ENCODE assay signal across 8 cellular contexts in genomic region chr19:58468216-58468839, GRCh38. TPM values are rescaled to one million over a fixed set of nuclear protein-coding genes. Genes with fewer than 3 reads are reported as not detected.
A peak's percentile ranks its signal among the peaks of the same experiment; 100 is the strongest.
DNase-seq lines count a peak whose midpoint lies in the region; ATAC-seq, FAIRE-seq and TF ChIP-seq lines count a peak whose summit lies in the region.

No MANE protein-coding gene starts in this region.

- DNase-seq in AML-193 (lab: John Stamatoyannopoulos, UW): peak; percentile 3 to 6
- DNase-seq in GM23338 (ENCODE audit: low spot score): no peak
- no peak for DNase-seq in activated CD4-positive, alpha-beta memory T cell treated with anti-CD3 and anti-CD28 coated beads, Interleukin-2, amount 10 ng/mL, durations not matched to agents 7 days and 5 days
- DNase-seq in HepG2 (ENCODE audit: low spot score): no peak
- DNase-seq in HCEC 1CT: no peak
- DNase-seq in effector memory CD4-positive, alpha-beta T cell: no peak

- peaks cover 4% of the 10 kb centered on the region for H3F3A ChIP-seq in GM23338 (replicated peaks; ENCODE audit: low read depth)

- H3K4me1 ChIP-seq in GM23338 (ENCODE audit: insufficient read depth) (peaks cover 4% of the 10 kb centered on the region), HepG2 (ENCODE audit: insufficient read depth, low read length) (peaks cover 24% of the 10 kb centered on the region)
- H3K4me1 ChIP-seq in effector memory CD4-positive, alpha-beta T cell (ENCODE audit: control insufficient read depth, insufficient read depth, low read length, poor library complexity, severe bottlenecking): peaks cover 15% of the 10 kb centered on the region

- WGBS in HepG2 (ENCODE audit: low lambda C conversion rate): 40% methylated on average over 5 of the region's 5 CpGs

- no peaks in the 10 kb centered on the region for H4K20me1 ChIP-seq in GM23338 (replicated peaks; ENCODE audit: insufficient read depth)
- no peaks in the 10 kb centered on the region for H4K20me1 ChIP-seq in HepG2 (ENCODE audit: insufficient read depth, low read length)

- no peaks in the 10 kb centered on the region for H3K79me2 ChIP-seq in GM23338 (replicated peaks; ENCODE audit: insufficient read depth)
- peaks cover 6% of the 10 kb centered on the region for H3K79me2 ChIP-seq in HepG2 (ENCODE audit: insufficient read depth, low read length)

- POLR2A ChIA-PET in activated CD4-positive, alpha-beta memory T cell treated with anti-CD3 and anti-CD28 coated beads, Interleukin-2, amount 10 ng/mL, durations not matched to agents 7 days and 5 days (lab: Charles Lee): interaction anchor here (0.9 kb wide), 1 partner anchor 8 kb away, joined by 3 read pairs; the partner anchor contains the start of gene ZNF446
- POLR2A ChIA-PET in HepG2 (lab: Yijun Ruan, JAX): no interaction called here

- H3K9me3 ChIP-seq in HepG2 (ENCODE audit: low read length): no peaks in the 10 kb centered on the region
- H3K9me3 ChIP-seq in effector memory CD4-positive, alpha-beta T cell (ENCODE audit: control insufficient read depth, low read length): no peaks in the 10 kb centered on the region

- peaks cover 15% of the 10 kb centered on the region for H3K36me3 Mint-ChIP-seq in GM23338 (ENCODE audit: low read depth)
- peaks cover 23% of the 10 kb centered on the region for H3K36me3 Mint-ChIP-seq in activated CD4-positive, alpha-beta memory T cell treated with anti-CD3 and anti-CD28 coated beads, Interleukin-2, amount 10 ng/mL, durations not matched to agents 7 days and 5 days (ENCODE audit: low read depth)

- intact Hi-C loops in HepG2 (cut with micrococcal nuclease; ENCODE audit: unreplicated experiment): loop anchor here (5.0 kb wide), 2 partner anchors 61 to 141 kb away; partner anchors contain the start of genes ZNF584 and ZSCAN22

- H3K4me2 ChIP-seq in GM23338 (no peak overlapping the region), HepG2 (ENCODE audit: low read depth, low read length) (peak overlapping the region; percentile 78)

- H3K9ac ChIP-seq in HepG2 (ENCODE audit: insufficient read depth, low read depth, low read length): peak overlapping the region; percentile 57; the same call in 1 of the 2 replicates

- CTCF ChIA-PET in activated CD4-positive, alpha-beta memory T cell treated with anti-CD3 and anti-CD28 coated beads, Interleukin-2, amount 10 ng/mL, durations not matched to agents 7 days and 5 days (lab: Charles Lee): no interaction called here
- CTCF ChIA-PET in HepG2 (lab: Yijun Ruan, JAX; ENCODE audit: low intra/inter-chr PET ratio, low total read pairs): no interaction called here

- peak overlapping the region; percentile 71 for H3K4me3 Mint-ChIP-seq in GM23338
- peak overlapping the region; percentile 80 for H3K4me3 Mint-ChIP-seq in activated CD4-positive, alpha-beta memory T cell treated with anti-CD3 and anti-CD28 coated beads, Interleukin-2, amount 10 ng/mL, durations not matched to agents 7 days and 5 days

- no peak overlapping the region for H3K27ac ChIP-seq in GM23338 (ENCODE audit: low read depth)
- H3K27ac ChIP-seq in HepG2 (ENCODE audit: extremely low read length, insufficient read depth, low read length): no peak overlapping the region
- H3K27ac ChIP-seq in effector memory CD4-positive, alpha-beta T cell (ENCODE audit: insufficient read depth, low read length, poor library complexity, severe bottlenecking): no peak overlapping the region

- H3K27me3 ChIP-seq in GM23338 (ENCODE audit: insufficient read depth) (peaks cover 11% of the 10 kb centered on the region), HepG2 (ENCODE audit: control insufficient read depth in 1 of 2, insufficient read depth in 2 of 2, low read length in 2 of 2) (no peaks in the 10 kb centered on the region)
- no peaks in the 10 kb centered on the region for H3K27me3 ChIP-seq in effector memory CD4-positive, alpha-beta T cell (replicated peaks; ENCODE audit: control insufficient read depth, insufficient read depth, low read length, poor library complexity, severe bottlenecking)

- ATAC-seq in GM23338: no peak
- ATAC-seq in HepG2: peak; percentile 10; the same call in 2 of the 3 replicates
- ATAC-seq in HG03097 (IDR thresholded peaks at IDR 0.05; ENCODE audit: low FRiP score, unreplicated experiment): no peak
- no peak for ATAC-seq in HG03025 (IDR thresholded peaks at IDR 0.05; ENCODE audit: low FRiP score, unreplicated experiment)

- H3K9me3 Mint-ChIP-seq in GM23338: no peaks in the 10 kb centered on the region
- H3K9me3 Mint-ChIP-seq in activated CD4-positive, alpha-beta memory T cell treated with anti-CD3 and anti-CD28 coated beads, Interleukin-2, amount 10 ng/mL, durations not matched to agents 7 days and 5 days: no peaks in the 10 kb centered on the region

- TF ChIP-seq POLR2A in HepG2 (IDR thresholded peaks at IDR 0.05; ENCODE audit: insufficient read depth in 1 of 2, low read depth in 2 of 2, low read length in 2 of 2): no peak

- no peak for TF ChIP-seq RAD21 in HepG2 (CRISPR knock-in tag; IDR thresholded peaks at IDR 0.05)

- peaks cover 17% of the 10 kb centered on the region for H3K27me3 Mint-ChIP-seq in GM23338 (ENCODE audit: insufficient read depth, low read depth, poor library complexity)
- H3K27me3 Mint-ChIP-seq in activated CD4-positive, alpha-beta memory T cell treated with anti-CD3 and anti-CD28 coated beads, Interleukin-2, amount 10 ng/mL, durations not matched to agents 7 days and 5 days: peaks cover 4% of the 10 kb centered on the region

- no TSS peak for BruUV-seq in HepG2 (replicated peaks; lab: Mats Ljungman, UMichigan)

- no peaks in the 10 kb centered on the region for H3K9me2 ChIP-seq in GM23338 (ENCODE audit: insufficient read depth)

- no peak overlapping the region for H3K27ac Mint-ChIP-seq in GM23338
- H3K27ac Mint-ChIP-seq in activated CD4-positive, alpha-beta memory T cell treated with anti-CD3 and anti-CD28 coated beads, Interleukin-2, amount 10 ng/mL, durations not matched to agents 7 days and 5 days: peak overlapping the region; percentile 32

- in situ Hi-C loops in HepG2 (cut with HindIII; ENCODE audit: extremely low pct_ligation_motif_present, low pct_unique_long_range_greater_than_20kb): no loop called here

- H3K4me3 ChIP-seq in GM23338 (no peak overlapping the region), HepG2 (replicated peaks in 1 of 3; ENCODE audit: insufficient read depth in 1 of 3, low read depth in 2 of 3, low read length in 3 of 3) (peak overlapping the region; percentile 30 to 86 (median 53); a peak in 5 of 6 replicates)
- no peak overlapping the region for H3K4me3 ChIP-seq in effector memory CD4-positive, alpha-beta T cell (ENCODE audit: insufficient read depth, low read depth, low read length, poor library complexity, severe bottlenecking)

- peak; percentile 40 for FAIRE-seq in HepG2 (lab: Jason Lieb, UNC)

- H3K4me1 Mint-ChIP-seq in GM23338: peaks cover 16% of the 10 kb centered on the region; the same call in 2 of the 3 replicates
- H3K4me1 Mint-ChIP-seq in activated CD4-positive, alpha-beta memory T cell treated with anti-CD3 and anti-CD28 coated beads, Interleukin-2, amount 10 ng/mL, durations not matched to agents 7 days and 5 days: peaks cover 22% of the 10 kb centered on the region

- H2AFZ ChIP-seq in GM23338 (no peak overlapping the region), HepG2 (ENCODE audit: low read length) (no peak overlapping the region)

- H3K36me3 ChIP-seq in GM23338 (ENCODE audit: insufficient read depth) (no peaks in the 10 kb centered on the region), HepG2 (replicated peaks in 1 of 2; ENCODE audit: control insufficient read depth in 1 of 2, insufficient read depth in 2 of 2, low read length in 2 of 2) (peaks cover 4 to 21% of the 10 kb centered on the region in 2 experiments; a peak in 4 of 5 replicates)
- peaks cover 8% of the 10 kb centered on the region for H3K36me3 ChIP-seq in effector memory CD4-positive, alpha-beta T cell (ENCODE audit: control insufficient read depth, insufficient read depth, low read length)

- TF ChIP-seq EP300 in HepG2 (IDR thresholded peaks at IDR 0.05; ENCODE audit: low read depth in 2 of 2, low read length in 2 of 2): no peak
- TF ChIP-seq EP300 in HepG2 (CRISPR knock-in tag; IDR thresholded peaks at IDR 0.05; ENCODE audit: borderline replicate concordance): no peak

- TF ChIP-seq CTCF in GM23338 (conservative IDR thresholded peaks at IDR 0.05; ENCODE audit: low read depth in 2 of 2) (no peak), HepG2 (CRISPR knock-in tag; IDR thresholded peaks at IDR 0.05) (peak; percentile 33; the same call in 1 of the 2 replicates)

RNA-seq across cellular contexts. Expression of gene ZNF324, which starts 1.4 kb away (rescaled TPM):
- 11.4 and 15.0 TPM in 2 replicates for total RNA-seq in GM23338 (2014; rRNA removed; shearing (Covaris generic))
- 3.5 and 3.9 TPM in 2 replicates for polyA plus RNA-seq in GM23338 (2016; fragmentation: Nextera tagmentation; extraction: Ambion mirVana)
- total RNA-seq in activated CD4-positive, alpha-beta memory T cell treated with anti-CD3 and anti-CD28 coated beads, Interleukin-2, amount 10 ng/mL, durations not matched to agents 7 days and 5 days: 10 to 100 TPM; 10.8 to 12.1 TPM
- total RNA-seq in HepG2 (2016; rRNA removed; fragmentation: Illumina TruSeq; extraction: Trizol): 4.0 and 4.7 TPM in 2 replicates
- 0.30 and 1.2 TPM in 2 replicates for total RNA-seq in HepG2 (2016; cell fraction: cytosol; rRNA removed; fragmentation: Illumina TruSeq; extraction: Trizol; ENCODE audit: low read depth)
- 4.0 and 5.4 TPM in 2 replicates for total RNA-seq in HepG2 (2016; cell fraction: insoluble cytoplasmic fraction; rRNA removed; fragmentation: Illumina TruSeq; extraction: Trizol)
- total RNA-seq in HepG2 (2016; cell fraction: membrane; rRNA removed; fragmentation: Illumina TruSeq; extraction: Trizol): 1.7 and 1.8 TPM in 2 replicates
- 4.7 and 6.2 TPM in 2 replicates for total RNA-seq in HepG2 (2016; cell fraction: nucleus; rRNA removed; fragmentation: Illumina TruSeq; extraction: Trizol)
- polyA plus RNA-seq in HepG2 (2011; rRNA removed): 1.1 and 1.6 TPM in 2 replicates
- 1.5 and 1.6 TPM in 2 replicates for polyA plus RNA-seq in HepG2 (2011; cell fraction: cytosol; rRNA removed)
- 6.4 TPM in 2 replicates for polyA plus RNA-seq in HepG2 (2011; cell fraction: nucleus; rRNA removed)
- polyA plus RNA-seq in HepG2 (2012): 1.8 and 2.3 TPM in 2 replicates
- polyA plus RNA-seq in HepG2 (2016; cell fraction: cytosol; fragmentation: Illumina TruSeq; extraction: Trizol; ENCODE audit: low read depth): 0.07 and 0.16 TPM in 2 replicates
- polyA plus RNA-seq in HepG2 (2016; cell fraction: insoluble cytoplasmic fraction; fragmentation: Illumina TruSeq; extraction: Trizol; ENCODE audit: low read depth): 2.1 and 2.5 TPM in 2 replicates
- polyA plus RNA-seq in HepG2 (2016; cell fraction: membrane; fragmentation: Illumina TruSeq; extraction: Trizol; ENCODE audit: low read depth): 0.45 and 0.47 TPM in 2 replicates
- polyA plus RNA-seq in HepG2 (2016; cell fraction: nucleus; fragmentation: Illumina TruSeq; extraction: Trizol; ENCODE audit: insufficient read depth, low read depth): 3.4 and 3.6 TPM in 2 replicates
- 10.2 and 18.5 TPM in 2 replicates for polyA minus RNA-seq in HepG2 (2011; rRNA and poly(A)+ RNA removed; ENCODE audit: low replicate concordance)
- polyA minus RNA-seq in HepG2 (2011; cell fraction: cytosol; rRNA and poly(A)+ RNA removed): 1.9 and 2.6 TPM in 2 replicates
- polyA minus RNA-seq in HepG2 (2011; cell fraction: nucleus; rRNA and poly(A)+ RNA removed): 10.4 and 13.9 TPM in 2 replicates

RNA-seq across cellular contexts. Expression of gene ZNF446, which starts 7.8 kb away (rescaled TPM):
- total RNA-seq in GM23338 (2014; rRNA removed; shearing (Covaris generic)): 5.6 and 5.9 TPM in 2 replicates
- 2.1 and 2.4 TPM in 2 replicates for polyA plus RNA-seq in GM23338 (2016; fragmentation: Nextera tagmentation; extraction: Ambion mirVana)
- 1 to 10 TPM; 8.4 to 8.7 TPM for total RNA-seq in activated CD4-positive, alpha-beta memory T cell treated with anti-CD3 and anti-CD28 coated beads, Interleukin-2, amount 10 ng/mL, durations not matched to agents 7 days and 5 days
- total RNA-seq in HepG2 (2016; rRNA removed; fragmentation: Illumina TruSeq; extraction: Trizol): 2.5 and 3.6 TPM in 2 replicates
- 0.81 and 0.97 TPM in 2 replicates for total RNA-seq in HepG2 (2016; cell fraction: cytosol; rRNA removed; fragmentation: Illumina TruSeq; extraction: Trizol; ENCODE audit: low read depth)
- 2.5 and 3.8 TPM in 2 replicates for total RNA-seq in HepG2 (2016; cell fraction: insoluble cytoplasmic fraction; rRNA removed; fragmentation: Illumina TruSeq; extraction: Trizol)
- 2.1 and 2.7 TPM in 2 replicates for total RNA-seq in HepG2 (2016; cell fraction: membrane; rRNA removed; fragmentation: Illumina TruSeq; extraction: Trizol)
- 3.2 and 3.9 TPM in 2 replicates for total RNA-seq in HepG2 (2016; cell fraction: nucleus; rRNA removed; fragmentation: Illumina TruSeq; extraction: Trizol)
- polyA plus RNA-seq in HepG2 (2011; rRNA removed): 3.0 and 3.8 TPM in 2 replicates
- polyA plus RNA-seq in HepG2 (2011; cell fraction: cytosol; rRNA removed): 1.6 and 3.9 TPM in 2 replicates
- polyA plus RNA-seq in HepG2 (2011; cell fraction: nucleus; rRNA removed): 9.0 and 9.4 TPM in 2 replicates
- 2.8 and 3.6 TPM in 2 replicates for polyA plus RNA-seq in HepG2 (2012)
- 0.83 and 0.97 TPM in 2 replicates for polyA plus RNA-seq in HepG2 (2016; cell fraction: cytosol; fragmentation: Illumina TruSeq; extraction: Trizol; ENCODE audit: low read depth)
- 2.7 and 3.2 TPM in 2 replicates for polyA plus RNA-seq in HepG2 (2016; cell fraction: insoluble cytoplasmic fraction; fragmentation: Illumina TruSeq; extraction: Trizol; ENCODE audit: low read depth)
- polyA plus RNA-seq in HepG2 (2016; cell fraction: membrane; fragmentation: Illumina TruSeq; extraction: Trizol; ENCODE audit: low read depth): 1.7 TPM in 2 replicates
- 5.3 and 7.0 TPM in 2 replicates for polyA plus RNA-seq in HepG2 (2016; cell fraction: nucleus; fragmentation: Illumina TruSeq; extraction: Trizol; ENCODE audit: insufficient read depth, low read depth)
- 6.2 and 6.7 TPM in 2 replicates for polyA minus RNA-seq in HepG2 (2011; rRNA and poly(A)+ RNA removed; ENCODE audit: low replicate concordance)
- polyA minus RNA-seq in HepG2 (2011; cell fraction: cytosol; rRNA and poly(A)+ RNA removed): 1.2 and 2.2 TPM in 2 replicates
- 5.5 and 6.0 TPM in 2 replicates for polyA minus RNA-seq in HepG2 (2011; cell fraction: nucleus; rRNA and poly(A)+ RNA removed)

RNA-seq across cellular contexts. Expression of gene ZNF324B, which starts 16.9 kb away (rescaled TPM):
- 3.0 and 4.7 TPM in 2 replicates for total RNA-seq in GM23338 (2014; rRNA removed; shearing (Covaris generic))
- 0.50 and 0.61 TPM in 2 replicates for polyA plus RNA-seq in GM23338 (2016; fragmentation: Nextera tagmentation; extraction: Ambion mirVana)
- total RNA-seq in activated CD4-positive, alpha-beta memory T cell treated with anti-CD3 and anti-CD28 coated beads, Interleukin-2, amount 10 ng/mL, durations not matched to agents 7 days and 5 days: 10 to 100 TPM; 11.5 to 12.3 TPM
- total RNA-seq in HepG2 (2016; rRNA removed; fragmentation: Illumina TruSeq; extraction: Trizol): 2.5 and 3.0 TPM in 2 replicates
- total RNA-seq in HepG2 (2016; cell fraction: cytosol; rRNA removed; fragmentation: Illumina TruSeq; extraction: Trizol; ENCODE audit: low read depth): 0.79 and 1.6 TPM in 2 replicates
- total RNA-seq in HepG2 (2016; cell fraction: insoluble cytoplasmic fraction; rRNA removed; fragmentation: Illumina TruSeq; extraction: Trizol): 2.4 and 3.3 TPM in 2 replicates
- total RNA-seq in HepG2 (2016; cell fraction: membrane; rRNA removed; fragmentation: Illumina TruSeq; extraction: Trizol): 1.3 and 1.6 TPM in 2 replicates
- total RNA-seq in HepG2 (2016; cell fraction: nucleus; rRNA removed; fragmentation: Illumina TruSeq; extraction: Trizol): 1.7 and 2.9 TPM in 2 replicates
- 0.53 and 0.98 TPM in 2 replicates for polyA plus RNA-seq in HepG2 (2011; rRNA removed)
- polyA plus RNA-seq in HepG2 (2011; cell fraction: cytosol; rRNA removed): 0.50 and 0.56 TPM in 2 replicates
- polyA plus RNA-seq in HepG2 (2011; cell fraction: nucleus; rRNA removed): 1.8 and 2.6 TPM in 2 replicates
- 0.95 and 0.97 TPM in 2 replicates for polyA plus RNA-seq in HepG2 (2012)
- 0.09 and 0.11 TPM in 2 replicates for polyA plus RNA-seq in HepG2 (2016; cell fraction: cytosol; fragmentation: Illumina TruSeq; extraction: Trizol; ENCODE audit: low read depth)
- polyA plus RNA-seq in HepG2 (2016; cell fraction: insoluble cytoplasmic fraction; fragmentation: Illumina TruSeq; extraction: Trizol; ENCODE audit: low read depth): 0.96 and 1.1 TPM in 2 replicates
- polyA plus RNA-seq in HepG2 (2016; cell fraction: membrane; fragmentation: Illumina TruSeq; extraction: Trizol; ENCODE audit: low read depth): 0.21 and 0.26 TPM in 2 replicates
- polyA plus RNA-seq in HepG2 (2016; cell fraction: nucleus; fragmentation: Illumina TruSeq; extraction: Trizol; ENCODE audit: insufficient read depth, low read depth): 2.2 and 2.7 TPM in 2 replicates
- polyA minus RNA-seq in HepG2 (2011; rRNA and poly(A)+ RNA removed; ENCODE audit: low replicate concordance): 4.0 and 14.2 TPM in 2 replicates
- polyA minus RNA-seq in HepG2 (2011; cell fraction: cytosol; rRNA and poly(A)+ RNA removed): 0.69 and 1.5 TPM in 2 replicates
- polyA minus RNA-seq in HepG2 (2011; cell fraction: nucleus; rRNA and poly(A)+ RNA removed): 2.7 and 3.9 TPM in 2 replicates

RNA-seq across cellular contexts. Expression of gene ZNF132, which starts 28.4 kb away (rescaled TPM):
- 3.0 and 5.2 TPM in 2 replicates for total RNA-seq in GM23338 (2014; rRNA removed; shearing (Covaris generic))
- polyA plus RNA-seq in GM23338 (2016; fragmentation: Nextera tagmentation; extraction: Ambion mirVana) (1.1 and 2.2 TPM in 2 replicates), HepG2 (2011; rRNA removed) (not detected in 2 replicates)
- 1 to 10 TPM; 4.5 to 4.7 TPM for total RNA-seq in activated CD4-positive, alpha-beta memory T cell treated with anti-CD3 and anti-CD28 coated beads, Interleukin-2, amount 10 ng/mL, durations not matched to agents 7 days and 5 days
- total RNA-seq in HepG2 (2016; rRNA removed; fragmentation: Illumina TruSeq; extraction: Trizol): not detected in 2 replicates
- not detected in 2 replicates for total RNA-seq in HepG2 (2016; cell fraction: cytosol; rRNA removed; fragmentation: Illumina TruSeq; extraction: Trizol; ENCODE audit: low read depth)
- total RNA-seq in HepG2 (2016; cell fraction: insoluble cytoplasmic fraction; rRNA removed; fragmentation: Illumina TruSeq; extraction: Trizol): not detected in 2 replicates
- total RNA-seq in HepG2 (2016; cell fraction: membrane; rRNA removed; fragmentation: Illumina TruSeq; extraction: Trizol): not detected in 2 replicates
- total RNA-seq in HepG2 (2016; cell fraction: nucleus; rRNA removed; fragmentation: Illumina TruSeq; extraction: Trizol): not detected in 2 replicates
- polyA plus RNA-seq in HepG2 (2011; cell fraction: cytosol; rRNA removed): not detected in 2 replicates
- polyA plus RNA-seq in HepG2 (2011; cell fraction: nucleus; rRNA removed): not detected in 2 replicates
- 0.15 and 0.24 TPM in 2 replicates for polyA plus RNA-seq in HepG2 (2012)
- polyA plus RNA-seq in HepG2 (2016; cell fraction: cytosol; fragmentation: Illumina TruSeq; extraction: Trizol; ENCODE audit: low read depth): not detected in 2 replicates
- polyA plus RNA-seq in HepG2 (2016; cell fraction: insoluble cytoplasmic fraction; fragmentation: Illumina TruSeq; extraction: Trizol; ENCODE audit: low read depth): not detected in 2 replicates
- polyA plus RNA-seq in HepG2 (2016; cell fraction: membrane; fragmentation: Illumina TruSeq; extraction: Trizol; ENCODE audit: low read depth): not detected in 2 replicates
- not detected in 2 replicates for polyA plus RNA-seq in HepG2 (2016; cell fraction: nucleus; fragmentation: Illumina TruSeq; extraction: Trizol; ENCODE audit: insufficient read depth, low read depth)
- polyA minus RNA-seq in HepG2 (2011; rRNA and poly(A)+ RNA removed; ENCODE audit: low replicate concordance): not detected in 2 replicates
- not detected in 2 replicates for polyA minus RNA-seq in HepG2 (2011; cell fraction: cytosol; rRNA and poly(A)+ RNA removed)
- not detected in 2 replicates for polyA minus RNA-seq in HepG2 (2011; cell fraction: nucleus; rRNA and poly(A)+ RNA removed)

RNA-seq across cellular contexts. Expression of gene SLC27A5, which starts 43.5 kb away (rescaled TPM):
- total RNA-seq in GM23338 (2014; rRNA removed; shearing (Covaris generic)): 13.4 and 16.2 TPM in 2 replicates
- polyA plus RNA-seq in GM23338 (2016; fragmentation: Nextera tagmentation; extraction: Ambion mirVana) (35.5 and 37.7 TPM in 2 replicates), HepG2 (2011; rRNA removed) (30.3 and 36.5 TPM in 2 replicates)
- 10 to 100 TPM; 16.8 to 17.1 TPM for total RNA-seq in activated CD4-positive, alpha-beta memory T cell treated with anti-CD3 and anti-CD28 coated beads, Interleukin-2, amount 10 ng/mL, durations not matched to agents 7 days and 5 days
- 40.2 and 41.2 TPM in 2 replicates for total RNA-seq in HepG2 (2016; rRNA removed; fragmentation: Illumina TruSeq; extraction: Trizol)
- 49.0 and 49.9 TPM in 2 replicates for total RNA-seq in HepG2 (2016; cell fraction: cytosol; rRNA removed; fragmentation: Illumina TruSeq; extraction: Trizol; ENCODE audit: low read depth)
- total RNA-seq in HepG2 (2016; cell fraction: insoluble cytoplasmic fraction; rRNA removed; fragmentation: Illumina TruSeq; extraction: Trizol): 39.8 and 42.2 TPM in 2 replicates
- 59.4 and 64.1 TPM in 2 replicates for total RNA-seq in HepG2 (2016; cell fraction: membrane; rRNA removed; fragmentation: Illumina TruSeq; extraction: Trizol)
- total RNA-seq in HepG2 (2016; cell fraction: nucleus; rRNA removed; fragmentation: Illumina TruSeq; extraction: Trizol): 18.8 and 20.1 TPM in 2 replicates
- polyA plus RNA-seq in HepG2 (2011; cell fraction: cytosol; rRNA removed): 39.8 and 55.5 TPM in 2 replicates
- 39.1 and 43.9 TPM in 2 replicates for polyA plus RNA-seq in HepG2 (2011; cell fraction: nucleus; rRNA removed)
- polyA plus RNA-seq in HepG2 (2012): 25.9 and 32.1 TPM in 2 replicates
- 47.2 and 55.8 TPM in 2 replicates for polyA plus RNA-seq in HepG2 (2016; cell fraction: cytosol; fragmentation: Illumina TruSeq; extraction: Trizol; ENCODE audit: low read depth)
- polyA plus RNA-seq in HepG2 (2016; cell fraction: insoluble cytoplasmic fraction; fragmentation: Illumina TruSeq; extraction: Trizol; ENCODE audit: low read depth): 36.1 and 36.3 TPM in 2 replicates
- 47.0 and 55.2 TPM in 2 replicates for polyA plus RNA-seq in HepG2 (2016; cell fraction: membrane; fragmentation: Illumina TruSeq; extraction: Trizol; ENCODE audit: low read depth)
- polyA plus RNA-seq in HepG2 (2016; cell fraction: nucleus; fragmentation: Illumina TruSeq; extraction: Trizol; ENCODE audit: insufficient read depth, low read depth): 21.2 and 23.9 TPM in 2 replicates
- 66.1 and 97.3 TPM in 2 replicates for polyA minus RNA-seq in HepG2 (2011; rRNA and poly(A)+ RNA removed; ENCODE audit: low replicate concordance)
- polyA minus RNA-seq in HepG2 (2011; cell fraction: cytosol; rRNA and poly(A)+ RNA removed): 7.8 and 9.5 TPM in 2 replicates
- polyA minus RNA-seq in HepG2 (2011; cell fraction: nucleus; rRNA and poly(A)+ RNA removed): 18.9 and 20.1 TPM in 2 replicates

Comparison
In these comparisons a context has a peak if more than half of its experiments do, and no peak if none do; other contexts are left out.
1. DNase-seq: peak in AML-193 (2 of 2); none in GM23338 (single experiment), activated CD4-positive, alpha-beta memory T cell treated with anti-CD3 and anti-CD28 coated beads, Interleukin-2, amount 10 ng/mL, durations not matched to agents 7 days and 5 days (single experiment), HepG2 (single experiment), HCEC 1CT (single experiment) and effector memory CD4-positive, alpha-beta T cell (0 of 3).
2. H3K4me3 ChIP-seq: peak in HepG2 (3 of 3); none in GM23338 (single experiment) and effector memory CD4-positive, alpha-beta T cell (single experiment).